In genomic region chr14:34797747-34798583, GRCh38 we compare ENCODE assay signal across 1 cellular context.
TF ChIP-seq lines count a peak whose summit lies in the region.

No MANE protein-coding gene starts in this region.

TF ChIP-seq in GM23338, 12 proteins besides CTCF, POLR2A, EP300 and RAD21 (continued from another document):
- TF ChIP-seq, protein P1, sequence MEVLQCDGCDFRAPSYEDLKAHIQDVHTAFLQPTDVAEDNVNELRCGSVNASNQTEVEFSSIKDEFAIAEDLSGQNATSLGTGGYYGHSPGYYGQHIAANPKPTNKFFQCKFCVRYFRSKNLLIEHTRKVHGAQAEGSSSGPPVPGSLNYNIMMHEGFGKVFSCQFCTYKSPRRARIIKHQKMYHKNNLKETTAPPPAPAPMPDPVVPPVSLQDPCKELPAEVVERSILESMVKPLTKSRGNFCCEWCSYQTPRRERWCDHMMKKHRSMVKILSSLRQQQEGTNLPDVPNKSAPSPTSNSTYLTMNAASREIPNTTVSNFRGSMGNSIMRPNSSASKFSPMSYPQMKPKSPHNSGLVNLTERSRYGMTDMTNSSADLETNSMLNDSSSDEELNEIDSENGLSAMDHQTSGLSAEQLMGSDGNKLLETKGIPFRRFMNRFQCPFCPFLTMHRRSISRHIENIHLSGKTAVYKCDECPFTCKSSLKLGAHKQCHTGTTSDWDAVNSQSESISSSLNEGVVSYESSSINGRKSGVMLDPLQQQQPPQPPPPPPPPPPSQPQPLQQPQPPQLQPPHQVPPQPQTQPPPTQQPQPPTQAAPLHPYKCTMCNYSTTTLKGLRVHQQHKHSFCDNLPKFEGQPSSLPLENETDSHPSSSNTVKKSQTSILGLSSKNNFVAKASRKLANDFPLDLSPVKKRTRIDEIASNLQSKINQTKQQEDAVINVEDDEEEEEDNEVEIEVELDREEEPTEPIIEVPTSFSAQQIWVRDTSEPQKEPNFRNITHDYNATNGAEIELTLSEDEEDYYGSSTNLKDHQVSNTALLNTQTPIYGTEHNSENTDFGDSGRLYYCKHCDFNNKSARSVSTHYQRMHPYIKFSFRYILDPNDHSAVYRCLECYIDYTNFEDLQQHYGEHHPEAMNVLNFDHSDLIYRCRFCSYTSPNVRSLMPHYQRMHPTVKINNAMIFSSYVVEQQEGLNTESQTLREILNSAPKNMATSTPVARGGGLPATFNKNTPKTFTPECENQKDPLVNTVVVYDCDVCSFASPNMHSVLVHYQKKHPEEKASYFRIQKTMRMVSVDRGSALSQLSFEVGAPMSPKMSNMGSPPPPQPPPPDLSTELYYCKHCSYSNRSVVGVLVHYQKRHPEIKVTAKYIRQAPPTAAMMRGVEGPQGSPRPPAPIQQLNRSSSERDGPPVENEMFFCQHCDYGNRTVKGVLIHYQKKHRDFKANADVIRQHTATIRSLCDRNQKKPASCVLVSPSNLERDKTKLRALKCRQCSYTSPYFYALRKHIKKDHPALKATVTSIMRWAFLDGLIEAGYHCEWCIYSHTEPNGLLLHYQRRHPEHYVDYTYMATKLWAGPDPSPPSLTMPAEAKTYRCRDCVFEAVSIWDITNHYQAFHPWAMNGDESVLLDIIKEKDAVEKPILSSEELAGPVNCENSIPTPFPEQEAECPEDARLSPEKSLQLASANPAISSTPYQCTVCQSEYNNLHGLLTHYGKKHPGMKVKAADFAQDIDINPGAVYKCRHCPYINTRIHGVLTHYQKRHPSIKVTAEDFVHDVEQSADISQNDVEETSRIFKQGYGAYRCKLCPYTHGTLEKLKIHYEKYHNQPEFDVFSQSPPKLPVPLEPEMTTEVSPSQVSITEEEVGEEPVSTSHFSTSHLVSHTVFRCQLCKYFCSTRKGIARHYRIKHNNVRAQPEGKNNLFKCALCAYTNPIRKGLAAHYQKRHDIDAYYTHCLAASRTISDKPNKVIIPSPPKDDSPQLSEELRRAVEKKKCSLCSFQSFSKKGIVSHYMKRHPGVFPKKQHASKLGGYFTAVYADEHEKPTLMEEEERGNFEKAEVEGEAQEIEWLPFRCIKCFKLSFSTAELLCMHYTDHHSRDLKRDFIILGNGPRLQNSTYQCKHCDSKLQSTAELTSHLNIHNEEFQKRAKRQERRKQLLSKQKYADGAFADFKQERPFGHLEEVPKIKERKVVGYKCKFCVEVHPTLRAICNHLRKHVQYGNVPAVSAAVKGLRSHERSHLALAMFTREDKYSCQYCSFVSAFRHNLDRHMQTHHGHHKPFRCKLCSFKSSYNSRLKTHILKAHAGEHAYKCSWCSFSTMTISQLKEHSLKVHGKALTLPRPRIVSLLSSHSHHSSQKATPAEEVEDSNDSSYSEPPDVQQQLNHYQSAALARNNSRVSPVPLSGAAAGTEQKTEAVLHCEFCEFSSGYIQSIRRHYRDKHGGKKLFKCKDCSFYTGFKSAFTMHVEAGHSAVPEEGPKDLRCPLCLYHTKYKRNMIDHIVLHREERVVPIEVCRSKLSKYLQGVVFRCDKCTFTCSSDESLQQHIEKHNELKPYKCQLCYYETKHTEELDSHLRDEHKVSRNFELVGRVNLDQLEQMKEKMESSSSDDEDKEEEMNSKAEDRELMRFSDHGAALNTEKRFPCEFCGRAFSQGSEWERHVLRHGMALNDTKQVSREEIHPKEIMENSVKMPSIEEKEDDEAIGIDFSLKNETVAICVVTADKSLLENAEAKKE (CRISPR knock-in tag; IDR thresholded peaks at IDR 0.05): no peak
- no peak for TF ChIP-seq CREB1 (CRISPR knock-in tag; IDR thresholded peaks at IDR 0.05; ENCODE audit: low read depth)
- TF ChIP-seq ZNF114 (CRISPR knock-in tag; IDR thresholded peaks at IDR 0.05): no peak
